In genomic region chr5:73031839-73032238, GRCh38 we compare ENCODE assay signal across 8 cellular contexts.
DNase-seq lines count a peak whose midpoint lies in the region; ATAC-seq and TF ChIP-seq lines count a peak whose summit lies in the region.

No MANE protein-coding gene starts in this region.

- H2AFZ ChIP-seq in GM23338 = no peak overlapping the region

- TF ChIP-seq CTCF in GM23338 (conservative IDR thresholded peaks at IDR 0.05; ENCODE audit: low read depth in 2 of 2) = no peak

- H3K4me3 Mint-ChIP-seq in GM23338 = no peak overlapping the region

- no peak overlapping the region for H3K4me2 ChIP-seq in GM23338

- H3K36me3 ChIP-seq in GM23338 (ENCODE audit: insufficient read depth) = no peaks in the 10 kb centered on the region

- peaks cover 2% of the 10 kb centered on the region for H3K27me3 Mint-ChIP-seq in GM23338 (ENCODE audit: insufficient read depth, low read depth, poor library complexity)

- H3F3A ChIP-seq in GM23338 (replicated peaks; ENCODE audit: low read depth) = no peaks in the 10 kb centered on the region

- H3K79me2 ChIP-seq in GM23338 (replicated peaks; ENCODE audit: insufficient read depth) = no peaks in the 10 kb centered on the region

- ATAC-seq in GM23338 = no peak
- no peak for ATAC-seq in GM21576 (IDR thresholded peaks at IDR 0.05; ENCODE audit: unreplicated experiment)

- H4K20me1 ChIP-seq in GM23338 (replicated peaks; ENCODE audit: insufficient read depth) = no peaks in the 10 kb centered on the region

- peak overlapping the region; percentile 86; the same call in 1 of the 2 replicates for H3K27ac ChIP-seq in GM23338 (ENCODE audit: low read depth)

- no peaks in the 10 kb centered on the region for H3K9me2 ChIP-seq in GM23338 (ENCODE audit: insufficient read depth)

- H3K4me1 ChIP-seq in GM23338 (ENCODE audit: insufficient read depth) = peaks cover 18% of the 10 kb centered on the region

- no peak overlapping the region for H3K4me3 ChIP-seq in GM23338

- H3K27me3 ChIP-seq in GM23338 (ENCODE audit: insufficient read depth) = no peaks in the 10 kb centered on the region

- H3K9me3 Mint-ChIP-seq in GM23338 = no peaks in the 10 kb centered on the region

- peaks cover 22% of the 10 kb centered on the region for H3K4me1 Mint-ChIP-seq in GM23338

- H3K36me3 Mint-ChIP-seq in GM23338 (ENCODE audit: low read depth) = no peaks in the 10 kb centered on the region

- DNase-seq in GM23338 (ENCODE audit: low spot score) = no peak
- peak; percentile 88 for DNase-seq in NCI-H345 (lab: John Stamatoyannopoulos, UW)
- DNase-seq in dermis blood vessel endothelial cell = peak; percentile 90
- DNase-seq in pulmonary artery endothelial cell (ENCODE audit: low read depth, low spot score) = peak; percentile 47
- DNase-seq in activated CD4-positive, CD25-positive, alpha-beta regulatory T cell (lab: John Stamatoyannopoulos, UW) = no peak
- no peak for DNase-seq in activated CD4-positive, alpha-beta T cell treated with anti-CD3 and anti-CD28 coated beads for 48 hours
- no peak for DNase-seq in activated CD4-positive, alpha-beta T cell treated with anti-CD3 and anti-CD28 coated beads, Interleukin-2, amount 50 U/mL, for 4 hours

- H3K27ac Mint-ChIP-seq in GM23338 = peak overlapping the region; percentile 62

TF ChIP-seq in GM23338, 12 proteins besides CTCF, POLR2A, EP300 and RAD21:
- TF ChIP-seq ZNF114 (CRISPR knock-in tag; IDR thresholded peaks at IDR 0.05) (no peak), NANOG (IDR thresholded peaks at IDR 0.05; ENCODE audit: borderline replicate concordance) (no peak), STAT1 (IDR thresholded peaks at IDR 0.05; ENCODE audit: unreplicated experiment) (no peak)
TF ChIP-seq in GM23338: peak in this region for 0.

Comparison
In these comparisons a context has a peak if more than half of its experiments do, and no peak if none do; other contexts are left out.
1. DNase-seq: peak in NCI-H345 (single experiment), dermis blood vessel endothelial cell (single experiment) and pulmonary artery endothelial cell (single experiment); none in GM23338 (single experiment), activated CD4-positive, CD25-positive, alpha-beta regulatory T cell (0 of 4), activated CD4-positive, alpha-beta T cell treated with anti-CD3 and anti-CD28 coated beads for 48 hours (single experiment) and activated CD4-positive, alpha-beta T cell treated with anti-CD3 and anti-CD28 coated beads, Interleukin-2, amount 50 U/mL, for 4 hours (0 of 2).